In the genomic region with DNA sequence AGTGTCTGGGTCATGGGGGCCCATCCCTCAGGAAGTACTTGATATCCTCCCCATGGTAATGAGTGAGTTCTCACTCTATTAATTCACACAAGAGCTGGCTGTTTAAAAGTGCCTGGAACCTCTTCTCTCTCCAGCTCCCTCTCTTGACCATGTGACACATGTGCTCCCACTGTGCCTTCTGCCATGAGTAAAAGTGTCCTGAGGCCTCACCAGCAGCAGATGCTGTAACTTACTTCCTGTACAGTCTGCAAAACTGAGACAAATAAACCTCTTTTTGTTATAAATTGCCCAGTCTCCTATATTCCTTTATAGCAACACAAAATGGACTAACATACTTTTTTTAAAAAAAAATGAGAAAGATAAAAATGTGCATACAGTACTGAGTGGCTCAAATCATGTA, we compare ENCODE assay signal across 2 cellular contexts.
TF ChIP-seq lines count a peak whose summit lies in the region.

No MANE protein-coding gene starts in this region.

TF ChIP-seq in H1, 55 proteins besides CTCF, POLR2A, EP300 and RAD21:
- TF ChIP-seq, protein P1, sequence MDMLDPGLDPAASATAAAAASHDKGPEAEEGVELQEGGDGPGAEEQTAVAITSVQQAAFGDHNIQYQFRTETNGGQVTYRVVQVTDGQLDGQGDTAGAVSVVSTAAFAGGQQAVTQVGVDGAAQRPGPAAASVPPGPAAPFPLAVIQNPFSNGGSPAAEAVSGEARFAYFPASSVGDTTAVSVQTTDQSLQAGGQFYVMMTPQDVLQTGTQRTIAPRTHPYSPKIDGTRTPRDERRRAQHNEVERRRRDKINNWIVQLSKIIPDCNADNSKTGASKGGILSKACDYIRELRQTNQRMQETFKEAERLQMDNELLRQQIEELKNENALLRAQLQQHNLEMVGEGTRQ (IDR thresholded peaks at IDR 0.05; ENCODE audit: low read length): peak; percentile 33; the same call in 1 of the 2 replicates
- TF ChIP-seq POLR2AphosphoS5 (IDR thresholded peaks at IDR 0.05; ENCODE audit: low read depth, low read length): no peak
- TF ChIP-seq, protein P2, sequence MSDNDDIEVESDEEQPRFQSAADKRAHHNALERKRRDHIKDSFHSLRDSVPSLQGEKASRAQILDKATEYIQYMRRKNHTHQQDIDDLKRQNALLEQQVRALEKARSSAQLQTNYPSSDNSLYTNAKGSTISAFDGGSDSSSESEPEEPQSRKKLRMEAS (IDR thresholded peaks at IDR 0.05): no peak
- no peak for TF ChIP-seq RBBP5 (IDR thresholded peaks at IDR 0.05; ENCODE audit: borderline replicate concordance, low read depth, low read length)

TF ChIP-seq in SK-N-SH treated with all-trans-retinoic acid at 6 μM for 48 hours, 23 proteins besides CTCF, POLR2A, EP300 and RAD21:
- TF ChIP-seq ARNTL (CRISPR knock-in tag; IDR thresholded peaks at IDR 0.05; ENCODE audit: borderline replicate concordance, low read depth): no peak
- no peak for TF ChIP-seq TOX (CRISPR knock-in tag; IDR thresholded peaks at IDR 0.05; ENCODE audit: borderline replicate concordance)
- TF ChIP-seq, protein P3, sequence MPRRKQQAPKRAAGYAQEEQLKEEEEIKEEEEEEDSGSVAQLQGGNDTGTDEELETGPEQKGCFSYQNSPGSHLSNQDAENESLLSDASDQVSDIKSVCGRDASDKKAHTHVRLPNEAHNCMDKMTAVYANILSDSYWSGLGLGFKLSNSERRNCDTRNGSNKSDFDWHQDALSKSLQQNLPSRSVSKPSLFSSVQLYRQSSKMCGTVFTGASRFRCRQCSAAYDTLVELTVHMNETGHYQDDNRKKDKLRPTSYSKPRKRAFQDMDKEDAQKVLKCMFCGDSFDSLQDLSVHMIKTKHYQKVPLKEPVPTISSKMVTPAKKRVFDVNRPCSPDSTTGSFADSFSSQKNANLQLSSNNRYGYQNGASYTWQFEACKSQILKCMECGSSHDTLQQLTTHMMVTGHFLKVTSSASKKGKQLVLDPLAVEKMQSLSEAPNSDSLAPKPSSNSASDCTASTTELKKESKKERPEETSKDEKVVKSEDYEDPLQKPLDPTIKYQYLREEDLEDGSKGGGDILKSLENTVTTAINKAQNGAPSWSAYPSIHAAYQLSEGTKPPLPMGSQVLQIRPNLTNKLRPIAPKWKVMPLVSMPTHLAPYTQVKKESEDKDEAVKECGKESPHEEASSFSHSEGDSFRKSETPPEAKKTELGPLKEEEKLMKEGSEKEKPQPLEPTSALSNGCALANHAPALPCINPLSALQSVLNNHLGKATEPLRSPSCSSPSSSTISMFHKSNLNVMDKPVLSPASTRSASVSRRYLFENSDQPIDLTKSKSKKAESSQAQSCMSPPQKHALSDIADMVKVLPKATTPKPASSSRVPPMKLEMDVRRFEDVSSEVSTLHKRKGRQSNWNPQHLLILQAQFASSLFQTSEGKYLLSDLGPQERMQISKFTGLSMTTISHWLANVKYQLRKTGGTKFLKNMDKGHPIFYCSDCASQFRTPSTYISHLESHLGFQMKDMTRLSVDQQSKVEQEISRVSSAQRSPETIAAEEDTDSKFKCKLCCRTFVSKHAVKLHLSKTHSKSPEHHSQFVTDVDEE (CRISPR knock-in tag; IDR thresholded peaks at IDR 0.05): no peak
- TF ChIP-seq ZNF70 (CRISPR knock-in tag; IDR thresholded peaks at IDR 0.05): no peak
- TF ChIP-seq, protein P4, sequence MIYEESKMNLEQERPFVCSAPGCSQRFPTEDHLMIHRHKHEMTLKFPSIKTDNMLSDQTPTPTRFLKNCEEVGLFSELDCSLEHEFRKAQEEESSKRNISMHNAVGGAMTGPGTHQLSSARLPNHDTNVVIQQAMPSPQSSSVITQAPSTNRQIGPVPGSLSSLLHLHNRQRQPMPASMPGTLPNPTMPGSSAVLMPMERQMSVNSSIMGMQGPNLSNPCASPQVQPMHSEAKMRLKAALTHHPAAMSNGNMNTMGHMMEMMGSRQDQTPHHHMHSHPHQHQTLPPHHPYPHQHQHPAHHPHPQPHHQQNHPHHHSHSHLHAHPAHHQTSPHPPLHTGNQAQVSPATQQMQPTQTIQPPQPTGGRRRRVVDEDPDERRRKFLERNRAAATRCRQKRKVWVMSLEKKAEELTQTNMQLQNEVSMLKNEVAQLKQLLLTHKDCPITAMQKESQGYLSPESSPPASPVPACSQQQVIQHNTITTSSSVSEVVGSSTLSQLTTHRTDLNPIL (CRISPR knock-in tag; IDR thresholded peaks at IDR 0.05; ENCODE audit: low read depth): no peak
- no peak for TF ChIP-seq TCF4 (CRISPR knock-in tag; IDR thresholded peaks at IDR 0.05; ENCODE audit: borderline replicate concordance)
- no peak for TF ChIP-seq CSDC2 (CRISPR knock-in tag; IDR thresholded peaks at IDR 0.05)
- TF ChIP-seq ZFP30 (CRISPR knock-in tag; IDR thresholded peaks at IDR 0.05): no peak
- no peak for TF ChIP-seq ISL1 (CRISPR knock-in tag; IDR thresholded peaks at IDR 0.05)
- no peak for TF ChIP-seq ZFP3 (CRISPR knock-in tag; IDR thresholded peaks at IDR 0.05)
